ENCODE assay signal across 17 cellular contexts in genomic region chr1:173496757-173497323, GRCh38. TPM values are rescaled to one million over a fixed set of nuclear protein-coding genes. Genes with fewer than 3 reads are reported as not detected.
A peak's percentile ranks its signal among the peaks of the same experiment; 100 is the strongest.
DNase-seq lines count a peak whose midpoint lies in the region; ATAC-seq and TF ChIP-seq lines count a peak whose summit lies in the region.
"Had no signal": no experiment of that assay in that cellular context is flagged by ENCODE, and none has a peak within 500 bp of the region (broad histone marks: within the 10 kb centered on the region; RNA-seq: fewer than 3 reads in every experiment).

No MANE protein-coding gene starts in this region.

- peaks cover 1% of the 10 kb centered on the region for H3K36me3 Mint-ChIP-seq in activated CD8-positive, alpha-beta T cell treated with anti-CD3 and anti-CD28 coated beads for 36 hours (ENCODE audit: low read depth)

- peak; percentile 5 for DNase-seq in DMS53 (lab: John Stamatoyannopoulos, UW)
- DNase-seq in DMS53 treated with DMSO at 0.1 percent for 48 hours (lab: John Stamatoyannopoulos, UW; ENCODE audit: unreplicated experiment): no peak
- peak; percentile 12 for DNase-seq in hepatocyte (ENCODE audit: low spot score)
- DNase-seq in mucosa of descending colon: peak in 1 of 3 donors; percentile 34
- DNase-seq in NCI-H226: no peak
- no peak for DNase-seq in amniotic stem cell (lab: John Stamatoyannopoulos, UW)
- no peak for DNase-seq in activated CD8-positive, alpha-beta T cell treated with anti-CD3 and anti-CD28 coated beads for 36 hours
- DNase-seq: 8988T; ACHN; CD4-positive, CD25-positive, alpha-beta regulatory T cell; DND-41; GDM1; HFFc6 had no signal

- H4K20me1 ChIP-seq in hepatocyte (ENCODE audit: insufficient read depth, poor library complexity, severe bottlenecking): no peaks in the 10 kb centered on the region
- H4K20me1 ChIP-seq: BLaER1 treated with 17β-estradiol and CSF1 and Interleukin-3, amounts not matched to agents 10 nM and 100 nM had no signal

- no peaks in the 10 kb centered on the region for H3K4me1 ChIP-seq in hepatocyte (ENCODE audit: insufficient read depth)
- H3K4me1 ChIP-seq in mucosa of descending colon (ENCODE audit: low read depth): no peaks in the 10 kb centered on the region
- H3K4me1 ChIP-seq: BLaER1 treated with 17β-estradiol and CSF1 and Interleukin-3, amounts not matched to agents 10 nM and 100 nM had no signal

- no peak overlapping the region for H3K27ac Mint-ChIP-seq in activated CD8-positive, alpha-beta T cell treated with anti-CD3 and anti-CD28 coated beads for 36 hours
- H3K27ac Mint-ChIP-seq: HFFc6 had no signal

- no peaks in the 10 kb centered on the region for H3K27me3 ChIP-seq in hepatocyte
- H3K27me3 ChIP-seq: BLaER1 treated with 17β-estradiol and CSF1 and Interleukin-3, amounts not matched to agents 10 nM and 100 nM had no signal

- 77% methylated on average over 2 of the region's 2 CpGs for WGBS in hepatocyte (ENCODE audit: low lambda C conversion rate, missing lambda C conversion rate)

- intact Hi-C loops in mucosa of descending colon (cut with DNase I, micrococcal nuclease): no loop called here
- intact Hi-C loops in activated CD8-positive, alpha-beta T cell treated with anti-CD3 and anti-CD28 coated beads for 36 hours (cut with micrococcal nuclease): no loop called here

- H3K36me3 ChIP-seq in hepatocyte (replicated peaks; ENCODE audit: insufficient read depth, low read depth): no peaks in the 10 kb centered on the region
- no peaks in the 10 kb centered on the region for H3K36me3 ChIP-seq in mucosa of descending colon (ENCODE audit: low read depth)
- H3K36me3 ChIP-seq: HAP-1 had no signal

- no peaks in the 10 kb centered on the region for H3K79me2 ChIP-seq in hepatocyte

- no peaks in the 10 kb centered on the region for H3K27me3 Mint-ChIP-seq in activated CD8-positive, alpha-beta T cell treated with anti-CD3 and anti-CD28 coated beads for 36 hours

- H3K27ac ChIP-seq in hepatocyte: no peak overlapping the region
- H3K27ac ChIP-seq: BLaER1 treated with 17β-estradiol and CSF1 and Interleukin-3, amounts not matched to agents 10 nM and 100 nM; HL-60 had no signal

- H3K9me3 ChIP-seq in hepatocyte (ENCODE audit: low read depth): no peaks in the 10 kb centered on the region
- no peaks in the 10 kb centered on the region for H3K9me3 ChIP-seq in mucosa of descending colon
- H3K9me3 ChIP-seq: HAP-1 had no signal

- TF ChIP-seq CTCF in hepatocyte (IDR thresholded peaks at IDR 0.05; ENCODE audit: poor library complexity): no peak
- TF ChIP-seq CTCF in mucosa of descending colon (IDR thresholded peaks at IDR 0.05): no peak
- TF ChIP-seq CTCF in activated CD8-positive, alpha-beta T cell treated with anti-CD3 and anti-CD28 coated beads for 36 hours (IDR thresholded peaks at IDR 0.05): no peak

- no peak overlapping the region for H2AFZ ChIP-seq in hepatocyte

- CTCF ChIA-PET in activated CD8-positive, alpha-beta T cell treated with anti-CD3 and anti-CD28 coated beads for 36 hours (lab: Charles Lee): no interaction called here

- no peaks in the 10 kb centered on the region for H3K9me2 ChIP-seq in hepatocyte (replicated peaks; ENCODE audit: insufficient read depth)

- POLR2A ChIA-PET in activated CD8-positive, alpha-beta T cell treated with anti-CD3 and anti-CD28 coated beads for 36 hours (lab: Charles Lee): no interaction called here

- no peak overlapping the region for H3K4me2 ChIP-seq in hepatocyte
- H3K4me2 ChIP-seq: BLaER1 treated with 17β-estradiol and CSF1 and Interleukin-3, amounts not matched to agents 10 nM and 100 nM had no signal

- H3K4me1 Mint-ChIP-seq in activated CD8-positive, alpha-beta T cell treated with anti-CD3 and anti-CD28 coated beads for 36 hours (ENCODE audit: low read depth): no peaks in the 10 kb centered on the region

- H3K4me3 ChIP-seq in hepatocyte (no peak overlapping the region), mucosa of descending colon (no peak overlapping the region)
- H3K4me3 ChIP-seq: BLaER1 treated with 17β-estradiol and CSF1 and Interleukin-3, amounts not matched to agents 10 nM and 100 nM; HAP-1 had no signal

- H3K4me3 Mint-ChIP-seq in activated CD8-positive, alpha-beta T cell treated with anti-CD3 and anti-CD28 coated beads for 36 hours: no peak overlapping the region
- H3K4me3 Mint-ChIP-seq: CD4-positive, CD25-positive, alpha-beta regulatory T cell; HFFc6 had no signal

- peak; percentile 97 for ATAC-seq in mucosa of descending colon
- no peak for ATAC-seq in HG03159 (IDR thresholded peaks at IDR 0.05; ENCODE audit: unreplicated experiment)
- ATAC-seq in activated CD8-positive, alpha-beta T cell treated with anti-CD3 and anti-CD28 coated beads for 36 hours: no peak

- no peaks in the 10 kb centered on the region for H3K9me3 Mint-ChIP-seq in activated CD8-positive, alpha-beta T cell treated with anti-CD3 and anti-CD28 coated beads for 36 hours

RNA-seq across cellular contexts. Expression of gene PRDX6, which starts 19.7 kb away (rescaled TPM):
- total RNA-seq in hepatocyte (350 and 371 TPM in 2 replicates), mucosa of descending colon (100 to 1,000 TPM; 398 to 884 (median 511) TPM)
- 400 and 401 TPM in 2 replicates for polyA plus RNA-seq in hepatocyte
- total RNA-seq in activated CD8-positive, alpha-beta T cell treated with anti-CD3 and anti-CD28 coated beads for 36 hours: 100 to 1,000 TPM; 165 to 169 TPM

Comparison
In these comparisons a context has a peak if more than half of its experiments do, and no peak if none do; other contexts are left out.
1. DNase-seq: peak in DMS53 (single experiment) and hepatocyte (single experiment); none in DMS53 treated with DMSO at 0.1 percent for 48 hours (single experiment), NCI-H226 (single experiment), amniotic stem cell (single experiment) and activated CD8-positive, alpha-beta T cell treated with anti-CD3 and anti-CD28 coated beads for 36 hours (single experiment).